9 cellular contexts compared by ENCODE assay signal in the genomic region with DNA sequence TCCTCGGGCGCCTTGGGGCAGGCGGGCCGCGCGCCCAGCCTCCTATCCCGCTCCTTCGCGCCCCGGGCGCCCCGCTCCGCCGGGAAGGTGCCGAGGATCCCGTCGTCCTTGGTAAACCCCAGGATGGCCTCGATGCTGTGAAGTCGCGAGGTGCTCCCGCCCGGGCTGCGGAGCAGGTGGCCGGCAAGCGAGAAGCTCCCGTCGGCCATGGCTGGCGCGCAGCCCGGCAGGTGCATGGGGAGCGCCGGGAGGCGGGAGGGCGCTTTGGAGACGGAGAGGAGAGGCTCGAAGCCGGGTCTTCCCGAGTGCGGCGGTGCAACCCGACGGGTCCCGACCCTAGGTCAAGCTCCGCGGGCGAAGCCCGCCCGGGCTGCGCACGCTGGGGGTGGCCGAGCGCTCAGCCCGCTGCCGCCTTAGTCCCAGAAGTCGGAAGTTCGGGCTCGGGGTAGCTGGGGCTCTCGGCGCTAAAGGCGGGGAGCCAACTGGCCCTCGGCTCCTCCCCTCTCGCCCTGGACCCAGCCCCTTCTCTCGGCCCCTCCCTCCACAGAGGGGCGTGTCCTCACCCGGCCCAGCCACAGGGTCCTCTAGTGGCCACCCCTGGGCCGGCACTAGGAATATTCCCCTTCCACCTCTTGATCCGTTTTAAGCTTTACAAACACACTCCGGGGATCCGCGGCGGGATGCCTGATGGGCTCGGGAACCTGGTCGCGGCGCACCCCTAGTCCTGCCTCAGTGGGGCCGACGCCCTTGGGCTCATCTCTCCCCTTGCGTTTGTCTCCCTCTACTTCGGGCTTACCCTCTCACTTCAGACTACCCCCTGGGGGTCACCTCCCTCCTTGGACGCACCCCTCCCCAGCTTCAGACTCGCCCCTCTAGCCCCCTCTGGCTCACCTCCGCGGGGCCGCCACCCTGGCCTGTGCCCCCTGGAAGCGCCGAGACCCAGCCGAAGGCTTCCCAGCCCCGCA. TPM values are rescaled to one million over a fixed set of nuclear protein-coding genes. Genes with fewer than 3 reads are reported as not detected.
DNase-seq lines count a peak whose midpoint lies in the region; ATAC-seq, FAIRE-seq and TF ChIP-seq lines count a peak whose summit lies in the region.
"Had no signal": no experiment of that assay in that cellular context is flagged by ENCODE, and none has a peak within 500 bp of the region (broad histone marks: within the 10 kb centered on the region; RNA-seq: fewer than 3 reads in every experiment).

Gene RAX (minus strand): TSS at position 484 of the 965 bp plus-strand sequence. CDS start 248 bp downstream, at position 236.

- peak in 2 of 4 donors; percentile 44 to 54 for ATAC-seq in psoas muscle
- no peak for ATAC-seq in GM18861 (IDR thresholded peaks at IDR 0.05; ENCODE audit: unreplicated experiment)

- H3K27me3 Mint-ChIP-seq in activated T-cell treated with anti-CD3 and anti-CD28 coated beads, Interleukin-2, amount 50 U/mL, for 24 hours, result peaks cover 82% of the 10 kb centered on the region

- peak; percentile 54 for DNase-seq in activated T-cell treated with anti-CD3 and anti-CD28 coated beads, Interleukin-2, amount 50 U/mL, for 24 hours
- no peak for DNase-seq in activated T-cell treated with anti-CD3 and anti-CD28 coated beads, Interleukin-2, amount 50 U/mL, for 1 hour
- DNase-seq in SK-N-DZ (ENCODE audit: low spot score) (peak; percentile 52), fibroblast of the aortic adventitia (ENCODE audit: low read depth) (no peak), psoas muscle (no peak), urothelium cell line (ENCODE audit: low spot score) (no peak)
- no peak for DNase-seq in stimulated activated CD4-positive, alpha-beta T cell treated with anti-CD3 and anti-CD28 coated beads, Interleukin-4, amount 100 ng/mL, for 1 hour

- peak within 1 kb of the TSS; percentile 20 for H3K4me3 Mint-ChIP-seq in activated T-cell treated with anti-CD3 and anti-CD28 coated beads, Interleukin-2, amount 50 U/mL, for 24 hours

- H3K36me3 ChIP-seq in psoas muscle (ENCODE audit: insufficient read depth in 1 of 2, low read depth in 1 of 2), result no peaks in the 10 kb centered on the region

- intact Hi-C loops in psoas muscle (cut with DNase I), result no loop called here

- no peak for FAIRE-seq in urothelium cell line (lab: Jason Lieb, UNC)

- WGBS in psoas muscle, 3 donors, result 1 to 3% (median 2%) methylated on average over 64 to 88 of the region's 88 CpGs

- peaks cover 0 to 95% (median 53%) of the 10 kb centered on the region in 3 donors for H3K27me3 ChIP-seq in psoas muscle (ENCODE audit: insufficient read depth in 3 of 3, low read length in 2 of 3)

- H3K9me3 Mint-ChIP-seq in activated T-cell treated with anti-CD3 and anti-CD28 coated beads, Interleukin-2, amount 50 U/mL, for 24 hours, result no peaks in the 10 kb centered on the region

- H3K27ac Mint-ChIP-seq in activated T-cell treated with anti-CD3 and anti-CD28 coated beads, Interleukin-2, amount 50 U/mL, for 24 hours, result no peak within 1 kb of the TSS

- no peaks in the 10 kb centered on the region for H3K36me3 Mint-ChIP-seq in activated T-cell treated with anti-CD3 and anti-CD28 coated beads, Interleukin-2, amount 50 U/mL, for 24 hours (ENCODE audit: low read depth)

- H3K4me3 ChIP-seq in fibroblast of the aortic adventitia (ENCODE audit: low read depth, low read length) (peak within 1 kb of the TSS; percentile 25), psoas muscle (peak within 1 kb of the TSS; percentile 46)

- peaks cover 11% of the 10 kb centered on the region for H3K4me1 ChIP-seq in psoas muscle

- no peak within 1 kb of the TSS for H3K27ac ChIP-seq in psoas muscle

- no peaks in the 10 kb centered on the region for H3K9me3 ChIP-seq in psoas muscle

- peaks cover 24% of the 10 kb centered on the region for H3K4me1 Mint-ChIP-seq in activated T-cell treated with anti-CD3 and anti-CD28 coated beads, Interleukin-2, amount 50 U/mL, for 24 hours (ENCODE audit: low read depth)

- TF ChIP-seq CTCF in fibroblast of the aortic adventitia (IDR thresholded peaks at IDR 0.05; ENCODE audit: insufficient read depth, low read length), result peak; percentile 5
- TF ChIP-seq CTCF in psoas muscle (IDR thresholded peaks at IDR 0.05), result no peak

RNA-seq across cellular contexts. Expression of gene RAX, which starts in this region (rescaled TPM):
- not detected in 2 replicates for polyA plus RNA-seq in SK-N-DZ (2014; cell fraction: cytosol; rRNA removed)
- not detected in 2 replicates for polyA plus RNA-seq in SK-N-DZ (2014; cell fraction: nucleus; rRNA removed)
- total RNA-seq in fibroblast of the aortic adventitia (ENCODE audit: low replicate concordance), result not detected in 2 replicates
- not detected for total RNA-seq in psoas muscle
- polyA plus RNA-seq in psoas muscle, result not detected
- total RNA-seq: activated CD8-positive, alpha-beta memory T cell treated with anti-CD3 and anti-CD28 coated beads for 36 hours had no signal

Comparison
In these comparisons a context has a peak if more than half of its experiments do, and no peak if none do; other contexts are left out.
1. DNase-seq: peak in activated T-cell treated with anti-CD3 and anti-CD28 coated beads, Interleukin-2, amount 50 U/mL, for 24 hours (single experiment) and SK-N-DZ (single experiment); none in activated T-cell treated with anti-CD3 and anti-CD28 coated beads, Interleukin-2, amount 50 U/mL, for 1 hour (single experiment), fibroblast of the aortic adventitia (single experiment), psoas muscle (0 of 2), urothelium cell line (single experiment) and stimulated activated CD4-positive, alpha-beta T cell treated with anti-CD3 and anti-CD28 coated beads, Interleukin-4, amount 100 ng/mL, for 1 hour (single experiment).